ENCODE assay signal across 8 cellular contexts in genomic region chr4:101279377-101279871, GRCh38.
DNase-seq lines count a peak whose midpoint lies in the region; ATAC-seq and TF ChIP-seq lines count a peak whose summit lies in the region.

No MANE protein-coding gene starts in this region.

- H3K9me3 Mint-ChIP-seq in activated T-helper 17 cell treated with anti-CD3 and anti-CD28 coated beads, Interleukin-2, amount 50 U/mL, for 72 hours: peaks cover 4% of the 10 kb centered on the region

- H2BK5ac ChIP-seq in neuronal stem cell (ENCODE audit: low read length): no peak overlapping the region

- H3K79me1 ChIP-seq in neuronal stem cell (ENCODE audit: low read depth, low read length): no peaks in the 10 kb centered on the region

- no peak overlapping the region for H3K14ac ChIP-seq in neuronal stem cell (ENCODE audit: low read length)

- peaks cover 2 to 3% of the 10 kb centered on the region in 2 donors for H3K4me1 ChIP-seq in neuronal stem cell (ENCODE audit: control insufficient read depth in 2 of 2, insufficient read depth in 1 of 2, low read depth in 1 of 2, low read length in 2 of 2)

- no peak overlapping the region for H2BK120ac ChIP-seq in neuronal stem cell (ENCODE audit: low read depth, low read length)

- H3K4ac ChIP-seq in neuronal stem cell (ENCODE audit: low read length): no peak overlapping the region

- H2AFZ ChIP-seq in neuronal stem cell (ENCODE audit: low read length): no peak overlapping the region

- H4K91ac ChIP-seq in neuronal stem cell (ENCODE audit: low read depth, low read length, poor library complexity): no peak overlapping the region

- no peak overlapping the region for H3K18ac ChIP-seq in neuronal stem cell (ENCODE audit: low read length)

- H3K9me3 ChIP-seq in neuronal stem cell (replicated peaks in 1 of 2; ENCODE audit: control insufficient read depth in 2 of 2, insufficient read depth in 1 of 2, low read depth in 1 of 2, low read length in 2 of 2): no peaks in the 10 kb centered on the region

- no peak overlapping the region for H2BK15ac ChIP-seq in neuronal stem cell (ENCODE audit: low read length)

- H3K36me3 ChIP-seq in neuronal stem cell (replicated peaks in 1 of 2; ENCODE audit: control insufficient read depth in 2 of 2, insufficient read depth in 2 of 2, low read length in 2 of 2): no peaks in the 10 kb centered on the region

- peak overlapping the region; percentile 58 for H3K4me3 Mint-ChIP-seq in activated T-helper 17 cell treated with anti-CD3 and anti-CD28 coated beads, Interleukin-2, amount 50 U/mL, for 72 hours

- ATAC-seq in GM18909 (IDR thresholded peaks at IDR 0.05; ENCODE audit: poor library complexity, unreplicated experiment) (peak; percentile 73), HG03139 (IDR thresholded peaks at IDR 0.05; ENCODE audit: unreplicated experiment) (peak; percentile 56), left lobe of liver (peak; percentile 57)
- ATAC-seq in activated T-helper 17 cell treated with anti-CD3 and anti-CD28 coated beads, Interleukin-2, amount 50 U/mL, for 72 hours (replicated peaks): peak; percentile 71

- peaks cover 39% of the 10 kb centered on the region for H3K4me1 Mint-ChIP-seq in activated T-helper 17 cell treated with anti-CD3 and anti-CD28 coated beads, Interleukin-2, amount 50 U/mL, for 72 hours

- H3K27ac ChIP-seq in 22Rv1 (peak overlapping the region; percentile 97), neuronal stem cell (replicated peaks; ENCODE audit: low read length) (no peak overlapping the region)

- TF ChIP-seq CTCF in 22Rv1 (IDR thresholded peaks at IDR 0.05): no peak

- H2BK12ac ChIP-seq in neuronal stem cell (ENCODE audit: low read length): no peak overlapping the region

- no peak overlapping the region for H4K8ac ChIP-seq in neuronal stem cell (ENCODE audit: low read depth, low read length)

- no peak for DNase-seq in left lobe of liver (ENCODE audit: low spot score)
- no peak for DNase-seq in neuronal stem cell (ENCODE audit: low spot score)
- no peak for DNase-seq in activated CD4-positive, alpha-beta T cell treated with anti-CD3 and anti-CD28 coated beads for 1 hour
- DNase-seq in NCI-H2171 treated with DMSO at 0.1 percent for 48 hours (lab: John Stamatoyannopoulos, UW): no peak

- no peak overlapping the region for H2AK5ac ChIP-seq in neuronal stem cell (ENCODE audit: low read depth, low read length)

- H3K9ac ChIP-seq in neuronal stem cell (ENCODE audit: low read depth, low read length, poor library complexity): no peak overlapping the region

- H3K23ac ChIP-seq in neuronal stem cell (ENCODE audit: low read depth, low read length, poor library complexity): no peak overlapping the region

- no peak overlapping the region for H3K4me3 ChIP-seq in neuronal stem cell (ENCODE audit: low read length in 2 of 2)

- H3K27me3 ChIP-seq in neuronal stem cell (ENCODE audit: control insufficient read depth in 3 of 3, insufficient read depth in 3 of 3, low read depth in 1 of 3, low read length in 3 of 3): no peaks in the 10 kb centered on the region

- H3K27ac Mint-ChIP-seq in activated T-helper 17 cell treated with anti-CD3 and anti-CD28 coated beads, Interleukin-2, amount 50 U/mL, for 72 hours: peak overlapping the region; percentile 42

- H3K36me3 Mint-ChIP-seq in activated T-helper 17 cell treated with anti-CD3 and anti-CD28 coated beads, Interleukin-2, amount 50 U/mL, for 72 hours (ENCODE audit: low read depth): no peaks in the 10 kb centered on the region

- WGBS in neuronal stem cell (ENCODE audit: extremely low coverage in 2 of 2, insufficient read length in 2 of 2, insufficient replicate concordance in 1 of 2), 2 donors: no CpG with 5 or more reads among the region's 3 CpGs

- no peak overlapping the region for H3K4me2 ChIP-seq in neuronal stem cell (ENCODE audit: insufficient read depth, low read length, poor library complexity, severe bottlenecking)

- H3K27me3 Mint-ChIP-seq in activated T-helper 17 cell treated with anti-CD3 and anti-CD28 coated beads, Interleukin-2, amount 50 U/mL, for 72 hours: no peaks in the 10 kb centered on the region
